9 cellular contexts compared by ENCODE assay signal in the genomic region with DNA sequence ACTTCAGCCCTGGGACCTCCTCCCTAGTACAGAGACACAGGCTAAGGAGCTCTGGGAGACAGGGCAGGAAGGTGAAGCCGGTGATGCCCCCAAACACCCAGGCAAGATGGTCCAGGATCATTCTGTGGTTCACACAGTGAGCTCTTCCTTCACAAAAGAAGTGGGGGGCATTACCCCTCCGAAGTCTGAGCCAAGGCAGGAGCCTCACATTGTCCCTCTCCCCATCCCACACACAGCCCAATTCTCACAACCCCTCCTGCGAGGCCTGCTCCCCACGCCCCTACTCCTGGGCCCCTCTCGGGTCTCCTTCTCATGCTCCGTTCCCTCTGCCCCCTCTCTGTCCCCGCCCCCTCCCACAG. TPM values are rescaled to one million over a fixed set of nuclear protein-coding genes. Genes with fewer than 3 reads are reported as not detected.
A peak's percentile ranks its signal among the peaks of the same experiment; 100 is the strongest.
DNase-seq lines count a peak whose midpoint lies in the region; FAIRE-seq and TF ChIP-seq lines count a peak whose summit lies in the region.
"Had no signal": no experiment of that assay in that cellular context is flagged by ENCODE, and none has a peak within 500 bp of the region (broad histone marks: within the 10 kb centered on the region; RNA-seq: fewer than 3 reads in every experiment).

No MANE protein-coding gene starts in this region.

- H3K27ac ChIP-seq in mesenchymal stem cell (ENCODE audit: low read length, poor library complexity, severe bottlenecking) (no peak overlapping the region), testis (peak overlapping the region; percentile 86 to 87)
- H3K27ac ChIP-seq: foreskin keratinocyte had no signal

- H3K27me3 Mint-ChIP-seq in activated CD4-positive, alpha-beta T cell treated with anti-CD3 and anti-CD28 coated beads, Interleukin-2, amount 10 ng/mL, durations not matched to agents 7 days and 5 days = no peaks in the 10 kb centered on the region
- H3K27me3 Mint-ChIP-seq in activated naive CD8-positive, alpha-beta T cell = no peaks in the 10 kb centered on the region

- H2BK12ac ChIP-seq in mesenchymal stem cell (ENCODE audit: low read length in 2 of 2) = peak overlapping the region in 1 of 2 experiments; percentile 3

- CTCF ChIA-PET in activated CD4-positive, alpha-beta T cell treated with anti-CD3 and anti-CD28 coated beads, Interleukin-2, amount 10 ng/mL, durations not matched to agents 7 days and 5 days (lab: Charles Lee) = interaction anchor here (0.5 to 6.6 kb wide), 8 partner anchors 8 to 137 kb away, joined by 3 to 46 read pairs (median 4); a partner anchor contains a TSS

- no peak overlapping the region for H3K4me2 ChIP-seq in mesenchymal stem cell (ENCODE audit: low read length, poor library complexity, severe bottlenecking)

- no peak for FAIRE-seq in GM12891 (lab: Jason Lieb, UNC)

- peak overlapping the region in 1 of 2 experiments; percentile 59 for H3K4ac ChIP-seq in mesenchymal stem cell (ENCODE audit: low read depth in 1 of 2, low read length in 2 of 2)

- no peak for DNase-seq in activated CD4-positive, alpha-beta T cell treated with anti-CD3 and anti-CD28 coated beads, Interleukin-2, amount 10 ng/mL, durations not matched to agents 7 days and 5 days
- DNase-seq in activated CD4-positive, alpha-beta T cell treated with anti-CD3 and anti-CD28 coated beads, Interleukin-2, amount 50 U/mL, for 1 hour = no peak
- DNase-seq in mesenchymal stem cell (no peak), testis (no peak), NCI-H524 (lab: John Stamatoyannopoulos, UW) (no peak), GM12891 (ENCODE audit: insufficient read length, low spot score) (no peak), GM19240 (ENCODE audit: insufficient read length, low spot score) (no peak)
- DNase-seq: foreskin keratinocyte had no signal

- H3K36me3 ChIP-seq in mesenchymal stem cell (ENCODE audit: control insufficient read depth in 1 of 2, insufficient read depth in 2 of 2, low read depth in 1 of 2, low read length in 2 of 2) (peaks cover 18 to 29% of the 10 kb centered on the region in 2 experiments), testis (ENCODE audit: low read depth, missing control alignments) (no peaks in the 10 kb centered on the region)

- H3K9me3 ChIP-seq in mesenchymal stem cell (ENCODE audit: control insufficient read depth, low read length) = no peaks in the 10 kb centered on the region
- no peaks in the 10 kb centered on the region for H3K9me3 ChIP-seq in testis

- H3K9me3 Mint-ChIP-seq in activated CD4-positive, alpha-beta T cell treated with anti-CD3 and anti-CD28 coated beads, Interleukin-2, amount 10 ng/mL, durations not matched to agents 7 days and 5 days = no peaks in the 10 kb centered on the region
- no peaks in the 10 kb centered on the region for H3K9me3 Mint-ChIP-seq in activated naive CD8-positive, alpha-beta T cell (ENCODE audit: low read depth)

- H3K14ac ChIP-seq in mesenchymal stem cell (ENCODE audit: low read length in 2 of 2) = no peak overlapping the region

- no peak overlapping the region for H3K23ac ChIP-seq in mesenchymal stem cell (ENCODE audit: low read length in 2 of 2)

- no peak overlapping the region for H3K4me3 Mint-ChIP-seq in activated CD4-positive, alpha-beta T cell treated with anti-CD3 and anti-CD28 coated beads, Interleukin-2, amount 10 ng/mL, durations not matched to agents 7 days and 5 days
- H3K4me3 Mint-ChIP-seq in activated naive CD8-positive, alpha-beta T cell = peak overlapping the region; percentile 79

- H3K27me3 ChIP-seq in mesenchymal stem cell (ENCODE audit: control insufficient read depth in 1 of 2, insufficient read depth in 1 of 2, low read length in 2 of 2) (no peaks in the 10 kb centered on the region), testis (no peaks in the 10 kb centered on the region)
- H3K27me3 ChIP-seq: foreskin keratinocyte had no signal

- no peak for TF ChIP-seq CTCF in testis (IDR thresholded peaks at IDR 0.05)

- no peak overlapping the region for H2AFZ ChIP-seq in mesenchymal stem cell (ENCODE audit: low read depth, low read length)

- H3K4me1 ChIP-seq in mesenchymal stem cell (ENCODE audit: control insufficient read depth, insufficient read depth, low read depth, low read length) (peaks cover 49% of the 10 kb centered on the region), testis (peaks cover 66% of the 10 kb centered on the region)
- H3K4me1 ChIP-seq: foreskin keratinocyte had no signal

- peaks cover 32% of the 10 kb centered on the region for H3K79me1 ChIP-seq in mesenchymal stem cell (replicated peaks; ENCODE audit: low read length, poor library complexity, severe bottlenecking)

- peak overlapping the region; percentile 26 for H2BK15ac ChIP-seq in mesenchymal stem cell (ENCODE audit: low read depth, poor library complexity, severe bottlenecking)

- peak overlapping the region; percentile 56 for H3K9ac ChIP-seq in mesenchymal stem cell (ENCODE audit: low read length)

- no peak overlapping the region for H3K18ac ChIP-seq in mesenchymal stem cell (ENCODE audit: low read depth in 1 of 2, low read length in 2 of 2)

- H3K27ac Mint-ChIP-seq in activated CD4-positive, alpha-beta T cell treated with anti-CD3 and anti-CD28 coated beads, Interleukin-2, amount 10 ng/mL, durations not matched to agents 7 days and 5 days = peak overlapping the region; percentile 71
- H3K27ac Mint-ChIP-seq in activated naive CD8-positive, alpha-beta T cell = peak overlapping the region; percentile 95

- WGBS in mesenchymal stem cell = 72% methylated on average over 7 of the region's 7 CpGs
- 32 to 40% methylated on average over 7 of the region's 7 CpGs for whole genome bisulfite sequencing in testis, 2 donors

- H3K4me3 ChIP-seq in mesenchymal stem cell (ENCODE audit: insufficient read depth in 1 of 2, low read depth in 1 of 2, low read length in 2 of 2) (peak overlapping the region in 1 of 2 experiments; percentile 41), testis (no peak overlapping the region)

- intact Hi-C loops in testis (cut with DNase I; ENCODE audit: low total_unique reads) = no loop called here

- H4K91ac ChIP-seq in mesenchymal stem cell (ENCODE audit: low read length) = no peak overlapping the region

- H4K8ac ChIP-seq in mesenchymal stem cell (ENCODE audit: low read length) = no peak overlapping the region

- no peak overlapping the region for H2BK120ac ChIP-seq in mesenchymal stem cell (ENCODE audit: low read depth, low read length)

- TF ChIP-seq POLR2A in testis (IDR thresholded peaks at IDR 0.05) = no peak
- TF ChIP-seq POLR2A in GM12891 (IDR thresholded peaks at IDR 0.05; ENCODE audit: low read depth, low read length) = no peak

- H3K36me3 Mint-ChIP-seq in activated CD4-positive, alpha-beta T cell treated with anti-CD3 and anti-CD28 coated beads, Interleukin-2, amount 10 ng/mL, durations not matched to agents 7 days and 5 days (ENCODE audit: low read depth) = peaks cover 29% of the 10 kb centered on the region
- H3K36me3 Mint-ChIP-seq in activated naive CD8-positive, alpha-beta T cell = no peaks in the 10 kb centered on the region

- POLR2A ChIA-PET in activated CD4-positive, alpha-beta T cell treated with anti-CD3 and anti-CD28 coated beads, Interleukin-2, amount 10 ng/mL, durations not matched to agents 7 days and 5 days (lab: Charles Lee) = interaction anchor here (0.8 kb wide), 1 partner anchor 15 kb away, joined by 3 read pairs; no protein-coding TSS in a partner anchor

- no peak overlapping the region for H2AK5ac ChIP-seq in mesenchymal stem cell (ENCODE audit: low read length, severe bottlenecking)

- H3K4me1 Mint-ChIP-seq in activated CD4-positive, alpha-beta T cell treated with anti-CD3 and anti-CD28 coated beads, Interleukin-2, amount 10 ng/mL, durations not matched to agents 7 days and 5 days = peaks cover 77% of the 10 kb centered on the region
- H3K4me1 Mint-ChIP-seq in activated naive CD8-positive, alpha-beta T cell (ENCODE audit: low read depth) = peaks cover 85% of the 10 kb centered on the region

- no peak overlapping the region for H2BK5ac ChIP-seq in mesenchymal stem cell (ENCODE audit: low read depth, low read length, poor library complexity, severe bottlenecking)

TF ChIP-seq in GM12891, 5 proteins besides CTCF, POLR2A, EP300 and RAD21:
- no peak for TF ChIP-seq SPI1 (IDR thresholded peaks at IDR 0.05; ENCODE audit: low read depth, low read length)
- no peak for TF ChIP-seq POLR2AphosphoS5 (IDR thresholded peaks at IDR 0.05; ENCODE audit: low read depth, low read length)
- no peak for TF ChIP-seq TAF1 (IDR thresholded peaks at IDR 0.05; ENCODE audit: low read depth, low read length)
- TF ChIP-seq PAX5 (IDR thresholded peaks at IDR 0.05; ENCODE audit: insufficient read depth, low read length, severe bottlenecking) = no peak
- no peak for TF ChIP-seq POU2F2 (IDR thresholded peaks at IDR 0.05; ENCODE audit: low read depth, low read length)

RNA-seq across cellular contexts. Expression of a gene that starts 10.7 kb away (rescaled TPM):
- 10 to 100 TPM; 34.0 to 39.4 TPM for total RNA-seq in activated CD4-positive, alpha-beta T cell treated with anti-CD3 and anti-CD28 coated beads, Interleukin-2, amount 10 ng/mL, durations not matched to agents 7 days and 5 days
- polyA plus RNA-seq in mesenchymal stem cell (2013, experiment 1 of 2) = 38.6 TPM
- 34.2 TPM for polyA plus RNA-seq in mesenchymal stem cell (2013, experiment 2 of 2)
- total RNA-seq in testis = 100 to 1,000 TPM in 1 of 2 donors, 10 to 100 TPM in 1; 96.8 to 113 TPM
- polyA plus RNA-seq in testis (ENCODE audit: insufficient read depth, low read depth, low replicate concordance) = 34.4 TPM
- polyA plus RNA-seq in GM12891 (2012; ENCODE audit: low read depth, missing spikeins) = 23.8 TPM
